Comparison of ENCODE assay signal across 16 cellular contexts in genomic region chr11:73390601-73391565, GRCh38. TPM values are rescaled to one million over a fixed set of nuclear protein-coding genes. Genes with fewer than 3 reads are reported as not detected.
DNase-seq lines count a peak whose midpoint lies in the region; ATAC-seq and TF ChIP-seq lines count a peak whose summit lies in the region.
"Had no signal": no experiment of that assay in that cellular context is flagged by ENCODE, and none has a peak within 500 bp of the region (broad histone marks: within the 10 kb centered on the region; RNA-seq: fewer than 3 reads in every experiment).

No MANE protein-coding gene starts in this region.

- no peaks in the 10 kb centered on the region for H3K9me3 Mint-ChIP-seq in naive B cell
- no peaks in the 10 kb centered on the region for H3K9me3 Mint-ChIP-seq in MCF 10A (ENCODE audit: unreplicated experiment)
- H3K9me3 Mint-ChIP-seq: CD4-positive, alpha-beta T cell had no signal

- H3K4me1 Mint-ChIP-seq in naive B cell: peaks cover 55 to 66% (median 57%) of the 10 kb centered on the region in 3 donors
- peaks cover 29% of the 10 kb centered on the region for H3K4me1 Mint-ChIP-seq in MCF 10A (ENCODE audit: insufficient read depth, unreplicated experiment)

- no TSS peak for BruUV-seq in MCF 10A (replicated peaks; lab: Mats Ljungman, UMichigan)

- peaks cover 38% of the 10 kb centered on the region for H3K4me1 ChIP-seq in left ventricle myocardium inferior

- H3K4me3 Mint-ChIP-seq in naive B cell: no peak overlapping the region
- no peak overlapping the region for H3K4me3 Mint-ChIP-seq in MCF 10A (ENCODE audit: unreplicated experiment)
- H3K4me3 Mint-ChIP-seq: CD4-positive, alpha-beta T cell had no signal

- CTCF ChIA-PET in RWPE1 (lab: Yijun Ruan, JAX) (interaction anchor here (0.6 to 3.3 kb wide), 3 partner anchors 39 to 270 kb away, joined by 3 to 25 read pairs (median 3); no protein-coding TSS in a partner anchor), MCF 10A (lab: Yijun Ruan, JAX) (interaction anchor here (1.2 to 2.2 kb wide), 3 partner anchors 39 to 84 kb away, joined by 3 to 9 read pairs (median 3); no protein-coding TSS in a partner anchor)

- POLR2A ChIA-PET in RWPE1 (lab: Yijun Ruan, JAX; ENCODE audit: low non-redundant PET) (no interaction called here), MCF 10A (lab: Yijun Ruan, JAX) (interaction anchor here (0.9 kb wide), 1 partner anchor 19 kb away, joined by 4 read pairs; no protein-coding TSS in a partner anchor)

- peak; percentile 13 for DNase-seq in left cardiac atrium
- DNase-seq in left ventricle myocardium inferior: no peak
- DNase-seq in RWPE1 (ENCODE audit: low spot score): no peak
- DNase-seq in naive B cell: no peak
- DNase-seq in MCF 10A (ENCODE audit: unreplicated experiment): no peak
- DNase-seq in NCI-H1092 (lab: John Stamatoyannopoulos, UW): no peak
- DNase-seq: CD4-positive, alpha-beta T cell; GF-D8; NCI-H1092 treated with DMSO at 0.1 percent for 48 hours; NCI-H1694; NCI-H345; NK-92 treated with Interleukin-12 subunit alpha and Interleukin-12 subunit beta, amount 100 ng/mL, for 24 hours; PC-3 had no signal

- H3K36me3 Mint-ChIP-seq in naive B cell (no peaks in the 10 kb centered on the region), MCF 10A (ENCODE audit: insufficient read depth, unreplicated experiment) (peaks cover 5% of the 10 kb centered on the region)

- TF ChIP-seq CTCF in left ventricle myocardium inferior (IDR thresholded peaks at IDR 0.05; ENCODE audit: borderline replicate concordance) (no peak), RWPE1 (conservative IDR thresholded peaks at IDR 0.05; ENCODE audit: low read depth) (no peak), MCF 10A (IDR thresholded peaks at IDR 0.05; ENCODE audit: unreplicated experiment) (no peak)

- H3K9me3 ChIP-seq in left ventricle myocardium inferior (replicated peaks): no peaks in the 10 kb centered on the region
- H3K9me3 ChIP-seq: A549 had no signal

- peak overlapping the region in 5 of 6 donors; percentile 65 to 98 (median 82) for H3K27ac Mint-ChIP-seq in naive B cell
- H3K27ac Mint-ChIP-seq in MCF 10A (ENCODE audit: low read depth, unreplicated experiment): no peak overlapping the region
- H3K27ac Mint-ChIP-seq: CD4-positive, alpha-beta T cell had no signal

- no peak overlapping the region for H3K4me3 ChIP-seq in left ventricle myocardium inferior
- H3K4me3 ChIP-seq: A549, SK-N-MC had no signal

- H3K27me3 ChIP-seq in left ventricle myocardium inferior (ENCODE audit: low read depth): no peaks in the 10 kb centered on the region

- H3K27ac ChIP-seq in left ventricle myocardium inferior (replicated peaks) (no peak overlapping the region), RWPE1 (peak overlapping the region; percentile 93)
- H3K27ac ChIP-seq: SK-N-MC had no signal

- no peak for ATAC-seq in left cardiac atrium
- no peak for ATAC-seq in naive B cell (ENCODE audit: low read depth in 2 of 2)
- ATAC-seq in GM19395 (IDR thresholded peaks at IDR 0.05; ENCODE audit: unreplicated experiment): no peak
- ATAC-seq: A549, PC-3 had no signal

- intact Hi-C loops in left cardiac atrium (cut with DNase I): loop anchor here (5.0 kb wide), 2 partner anchors 39 to 84 kb away; partner anchors contain the start of gene ARHGEF17 (in 1 of the 2)
- intact Hi-C loops in left ventricle myocardium inferior (cut with micrococcal nuclease): no loop called here
- intact Hi-C loops in MCF 10A (cut with micrococcal nuclease): no loop called here

- no peaks in the 10 kb centered on the region for H3K27me3 Mint-ChIP-seq in naive B cell
- no peaks in the 10 kb centered on the region for H3K27me3 Mint-ChIP-seq in MCF 10A (ENCODE audit: insufficient read depth, unreplicated experiment)
- H3K27me3 Mint-ChIP-seq: CD4-positive, alpha-beta T cell had no signal

- no peaks in the 10 kb centered on the region for H3K36me3 ChIP-seq in left ventricle myocardium inferior

RNA-seq across cellular contexts. Expression of gene RELT, which starts 14.7 kb away (rescaled TPM):
- 1 to 10 TPM; 4.3 to 8.3 TPM for total RNA-seq in left cardiac atrium
- total RNA-seq in left ventricle myocardium inferior: 1.6 TPM
- 10 to 100 TPM; 16.3 to 35.1 (median 21.2) TPM for polyA plus RNA-seq in naive B cell (ENCODE audit: low read depth in 6 of 6)
- 5.8 and 8.4 TPM in 2 replicates for total RNA-seq in MCF 10A (2022)

Comparison
In these comparisons a context has a peak if more than half of its experiments do, and no peak if none do; other contexts are left out.
1. intact Hi-C loops: an anchor here in left cardiac atrium (5.0 kb wide); none called in left ventricle myocardium inferior and MCF 10A.